13 cellular contexts compared by ENCODE assay signal in genomic region chr4:68732653-68733466, GRCh38.
DNase-seq lines count a peak whose midpoint lies in the region; ATAC-seq and TF ChIP-seq lines count a peak whose summit lies in the region.
"Had no signal": no experiment of that assay in that cellular context is flagged by ENCODE, and none has a peak within 500 bp of the region (broad histone marks: within the 10 kb centered on the region; RNA-seq: fewer than 3 reads in every experiment).

No MANE protein-coding gene starts in this region.

- H3K4me3 ChIP-seq in hepatocyte (no peak overlapping the region), heart right ventricle (no peak overlapping the region)
- H3K4me3 ChIP-seq: SJCRH30 had no signal

- intact Hi-C loops in heart right ventricle (cut with DNase I) = no loop called here

- H3K4me2 ChIP-seq in hepatocyte = peak overlapping the region; percentile 58

- peak overlapping the region; percentile 82 for H3K27ac ChIP-seq in hepatocyte
- no peak overlapping the region for H3K27ac ChIP-seq in heart right ventricle
- H3K27ac ChIP-seq: SJCRH30 had no signal

- no peak for TF ChIP-seq CTCF in hepatocyte (IDR thresholded peaks at IDR 0.05; ENCODE audit: poor library complexity)
- no peak for TF ChIP-seq CTCF in heart right ventricle (IDR thresholded peaks at IDR 0.05)

- in situ Hi-C loops in Caki2 (cut with HindIII; ENCODE audit: low pct_unique_long_range_greater_than_20kb, low sequenced_read_pairs) = no loop called here

- H3K79me2 ChIP-seq in hepatocyte = peaks cover 20% of the 10 kb centered on the region

- POLR2A ChIA-PET in HEK293T (lab: Yijun Ruan, JAX) = no interaction called here

- ATAC-seq in GM21528 (IDR thresholded peaks at IDR 0.05; ENCODE audit: low FRiP score, unreplicated experiment) (peak; percentile 80), HG03342 (IDR thresholded peaks at IDR 0.05; ENCODE audit: unreplicated experiment) (peak; percentile 84), heart right ventricle (no peak)
- ATAC-seq: sciatic nerve; stimulated activated effector memory CD8-positive, alpha-beta T cell treated with anti-CD3 and anti-CD28 coated beads, Interleukin-12 subunit alpha, Interleukin-12 subunit beta, amount 100 ng/mL, for 72 hours had no signal

- CTCF ChIA-PET in HEK293T (lab: Yijun Ruan, JAX) = interaction anchor here (1.0 kb wide), 1 partner anchor 461 kb away, joined by 4 read pairs; no protein-coding TSS in a partner anchor

- no peaks in the 10 kb centered on the region for H4K20me1 ChIP-seq in hepatocyte (ENCODE audit: insufficient read depth, poor library complexity, severe bottlenecking)

- DNase-seq in Caki2 (ENCODE audit: low read depth) = peak; percentile 93
- DNase-seq in hepatocyte (ENCODE audit: low spot score) = peak; percentile 77
- no peak for DNase-seq in HEK293T (ENCODE audit: extremely low spot score)
- no peak for DNase-seq in DMS79 treated with DMSO at 0.1 percent for 48 hours (lab: John Stamatoyannopoulos, UW)
- DNase-seq in heart right ventricle = no peak
- DNase-seq in NCI-H82 treated with DMSO at 0.1 percent for 48 hours (lab: John Stamatoyannopoulos, UW; ENCODE audit: unreplicated experiment) = no peak
- DNase-seq: cortex of kidney, MM.1S, SJCRH30 had no signal

- H3K27me3 ChIP-seq in hepatocyte (no peaks in the 10 kb centered on the region), heart right ventricle (no peaks in the 10 kb centered on the region)
- H3K27me3 ChIP-seq: SJCRH30 had no signal

- H3K9me2 ChIP-seq in hepatocyte (replicated peaks; ENCODE audit: insufficient read depth) = no peaks in the 10 kb centered on the region

- H3K4me1 ChIP-seq in hepatocyte (ENCODE audit: insufficient read depth) (peaks cover 19% of the 10 kb centered on the region), heart right ventricle (no peaks in the 10 kb centered on the region)
- H3K4me1 ChIP-seq: SJCRH30 had no signal

- H3K36me3 ChIP-seq in hepatocyte (replicated peaks; ENCODE audit: insufficient read depth, low read depth) (no peaks in the 10 kb centered on the region), heart right ventricle (no peaks in the 10 kb centered on the region)
- H3K36me3 ChIP-seq: SJCRH30 had no signal

- no peak overlapping the region for H2AFZ ChIP-seq in hepatocyte

- 7% methylated on average over 5 of the region's 5 CpGs for WGBS in hepatocyte (ENCODE audit: low lambda C conversion rate, missing lambda C conversion rate)
- WGBS in heart right ventricle, 2 donors = 10 to 12% methylated on average over 5 of the region's 5 CpGs

- H3K9me3 ChIP-seq in hepatocyte (ENCODE audit: low read depth) (no peaks in the 10 kb centered on the region), heart right ventricle (no peaks in the 10 kb centered on the region)
- H3K9me3 ChIP-seq: SJCRH30 had no signal

TF ChIP-seq in HEK293T, 16 proteins besides CTCF, POLR2A, EP300 and RAD21:
- no peak for TF ChIP-seq ELF4 (IDR thresholded peaks at IDR 0.05)
- TF ChIP-seq HDGF (IDR thresholded peaks at IDR 0.05; ENCODE audit: borderline replicate concordance) = no peak
- TF ChIP-seq CTBP1 (IDR thresholded peaks at IDR 0.05; ENCODE audit: borderline replicate concordance) = no peak
- TF ChIP-seq LEF1 (IDR thresholded peaks at IDR 0.05; ENCODE audit: borderline replicate concordance) = no peak
- no peak for TF ChIP-seq BHLHE40 (IDR thresholded peaks at IDR 0.05; ENCODE audit: borderline replicate concordance)
- TF ChIP-seq SUZ12 (IDR thresholded peaks at IDR 0.05) = no peak
- TF ChIP-seq FOXM1 (IDR thresholded peaks at IDR 0.05; ENCODE audit: borderline replicate concordance) = no peak
- TF ChIP-seq FOXK2 (IDR thresholded peaks at IDR 0.05) = no peak
- no peak for TF ChIP-seq ARNT (IDR thresholded peaks at IDR 0.05)
- TF ChIP-seq NFRKB (IDR thresholded peaks at IDR 0.05) = no peak
- no peak for TF ChIP-seq TARDBP (IDR thresholded peaks at IDR 0.05)
- TF ChIP-seq FOXA1 (IDR thresholded peaks at IDR 0.05) = no peak
TF ChIP-seq in HEK293T: peak in this region for 0.

Comparison
In these comparisons a context has a peak if more than half of its experiments do, and no peak if none do; other contexts are left out.
1. DNase-seq: peak in Caki2 (single experiment) and hepatocyte (single experiment); none in HEK293T (single experiment), DMS79 treated with DMSO at 0.1 percent for 48 hours (single experiment), heart right ventricle (0 of 2) and NCI-H82 treated with DMSO at 0.1 percent for 48 hours (single experiment).
2. ATAC-seq: peak in GM21528 (single experiment) and HG03342 (single experiment); none in heart right ventricle (0 of 8).